In genomic region chr9:37107701-37108100, GRCh38 we compare ENCODE assay signal across 24 cellular contexts. TPM values are rescaled to one million over a fixed set of nuclear protein-coding genes. Genes with fewer than 3 reads are reported as not detected.
A peak's percentile ranks its signal among the peaks of the same experiment; 100 is the strongest.
DNase-seq lines count a peak whose midpoint lies in the region; ATAC-seq and TF ChIP-seq lines count a peak whose summit lies in the region.
"Had no signal": no experiment of that assay in that cellular context is flagged by ENCODE, and none has a peak within 500 bp of the region (broad histone marks: within the 10 kb centered on the region; RNA-seq: fewer than 3 reads in every experiment).

No MANE protein-coding gene starts in this region.

- no peak for DNase-seq in activated CD8-positive, alpha-beta memory T cell treated with anti-CD3 and anti-CD28 coated beads, Interleukin-2, amount 10 ng/mL, durations not matched to agents 7 days and 5 days
- no peak for DNase-seq in activated CD8-positive, alpha-beta memory T cell treated with anti-CD3 and anti-CD28 coated beads, Interleukin-2, amount 50 U/mL, for 4 hours
- DNase-seq in GM23338 (ENCODE audit: low spot score) (no peak), osteocyte (ENCODE audit: extremely low spot score, unreplicated experiment) (no peak)
- no peak for DNase-seq in activated CD8-positive, alpha-beta T cell treated with anti-CD3 and anti-CD28 coated beads for 36 hours
- DNase-seq: amniotic stem cell; brain microvascular endothelial cell; Caco-2; effector CD4-positive, alpha-beta T cell; H7; islet precursor cell; KBM-7; left ventricle myocardium inferior; NCI-H1417; NCI-H774; nucleus accumbens; SJCRH30 had no signal

- no peaks in the 10 kb centered on the region for H3K4me1 ChIP-seq in GM23338 (ENCODE audit: insufficient read depth)
- H3K4me1 ChIP-seq: A549, Caco-2, left ventricle myocardium inferior, SJCRH30, vagina had no signal

- no peak overlapping the region for H3K4me2 ChIP-seq in GM23338
- H3K4me2 ChIP-seq: A549 had no signal

- no peaks in the 10 kb centered on the region for H3K79me2 ChIP-seq in GM23338 (replicated peaks; ENCODE audit: insufficient read depth)

- H3K4me3 Mint-ChIP-seq in activated CD8-positive, alpha-beta memory T cell treated with anti-CD3 and anti-CD28 coated beads, Interleukin-2, amount 10 ng/mL, durations not matched to agents 7 days and 5 days, result no peak overlapping the region
- H3K4me3 Mint-ChIP-seq in GM23338, result no peak overlapping the region
- no peak overlapping the region for H3K4me3 Mint-ChIP-seq in activated CD8-positive, alpha-beta T cell treated with anti-CD3 and anti-CD28 coated beads for 36 hours
- H3K4me3 Mint-ChIP-seq in stimulated activated memory B cell treated with anti-CD40 and anti-IgM and Interleukin-4, amounts not matched to agents 10 μg/mL and 1 μg/mL and 100 μg/mL, for 72 hours, result no peak overlapping the region
- H3K4me3 Mint-ChIP-seq in osteocyte (ENCODE audit: unreplicated experiment), result no peak overlapping the region
- H3K4me3 Mint-ChIP-seq: stimulated activated naive CD8-positive, alpha-beta T cell treated with anti-CD3 and anti-CD28 coated beads, Interleukin-15, Interleukin-2, amounts not matched to agents 100 ng/mL and 50 ng/mL, for 24 hours had no signal

- H3K36me3 Mint-ChIP-seq in activated CD8-positive, alpha-beta memory T cell treated with anti-CD3 and anti-CD28 coated beads, Interleukin-2, amount 10 ng/mL, durations not matched to agents 7 days and 5 days, result peaks cover 8% of the 10 kb centered on the region
- H3K36me3 Mint-ChIP-seq in GM23338 (ENCODE audit: low read depth), result 0 out of 3 replicates have a peak, but pooled peaks cover 3% of the 10 kb centered on the region
- H3K36me3 Mint-ChIP-seq in activated CD8-positive, alpha-beta T cell treated with anti-CD3 and anti-CD28 coated beads for 36 hours (ENCODE audit: low read depth), result peaks cover 4% of the 10 kb centered on the region
- H3K36me3 Mint-ChIP-seq in stimulated activated memory B cell treated with anti-CD40 and anti-IgM and Interleukin-4, amounts not matched to agents 10 μg/mL and 1 μg/mL and 100 μg/mL, for 72 hours, result no peaks in the 10 kb centered on the region
- no peaks in the 10 kb centered on the region for H3K36me3 Mint-ChIP-seq in osteocyte (ENCODE audit: unreplicated experiment)

- no peak for ATAC-seq in activated CD8-positive, alpha-beta memory T cell treated with anti-CD3 and anti-CD28 coated beads, Interleukin-2, amount 10 ng/mL, durations not matched to agents 7 days and 5 days
- ATAC-seq in GM23338, result no peak
- ATAC-seq in activated CD8-positive, alpha-beta T cell treated with anti-CD3 and anti-CD28 coated beads for 36 hours, result peak; percentile 39
- no peak for ATAC-seq in stimulated activated memory B cell treated with anti-CD40 and anti-IgM and Interleukin-4, amounts not matched to agents 10 μg/mL and 1 μg/mL and 100 μg/mL, for 72 hours
- no peak for ATAC-seq in activated CD4-positive, CD25-positive, alpha-beta regulatory T cell treated with anti-CD3 and anti-CD28 coated beads, Interleukin-2, amount 50 U/mL, for 24 hours
- no peak for ATAC-seq in HG02798 (IDR thresholded peaks at IDR 0.05; ENCODE audit: poor library complexity, unreplicated experiment)
- ATAC-seq: A549 had no signal

- H3K27me3 Mint-ChIP-seq in activated CD8-positive, alpha-beta memory T cell treated with anti-CD3 and anti-CD28 coated beads, Interleukin-2, amount 10 ng/mL, durations not matched to agents 7 days and 5 days, result peaks cover 6% of the 10 kb centered on the region
- H3K27me3 Mint-ChIP-seq in GM23338 (ENCODE audit: insufficient read depth, low read depth, poor library complexity) (peaks cover 2% of the 10 kb centered on the region), osteocyte (ENCODE audit: unreplicated experiment) (peaks cover 33% of the 10 kb centered on the region)
- H3K27me3 Mint-ChIP-seq in activated CD8-positive, alpha-beta T cell treated with anti-CD3 and anti-CD28 coated beads for 36 hours, result peaks cover 2% of the 10 kb centered on the region
- H3K27me3 Mint-ChIP-seq in stimulated activated memory B cell treated with anti-CD40 and anti-IgM and Interleukin-4, amounts not matched to agents 10 μg/mL and 1 μg/mL and 100 μg/mL, for 72 hours, result no peaks in the 10 kb centered on the region
- H3K27me3 Mint-ChIP-seq: stimulated activated naive CD8-positive, alpha-beta T cell treated with anti-CD3 and anti-CD28 coated beads, Interleukin-15, Interleukin-2, amounts not matched to agents 100 ng/mL and 50 ng/mL, for 24 hours had no signal

- peaks cover 21% of the 10 kb centered on the region for H3K4me1 Mint-ChIP-seq in activated CD8-positive, alpha-beta memory T cell treated with anti-CD3 and anti-CD28 coated beads, Interleukin-2, amount 10 ng/mL, durations not matched to agents 7 days and 5 days
- H3K4me1 Mint-ChIP-seq in GM23338 (peaks cover 2% of the 10 kb centered on the region; the same call in 1 of the 3 replicates), osteocyte (ENCODE audit: unreplicated experiment) (peaks cover 2% of the 10 kb centered on the region)
- peaks cover 24% of the 10 kb centered on the region for H3K4me1 Mint-ChIP-seq in activated CD8-positive, alpha-beta T cell treated with anti-CD3 and anti-CD28 coated beads for 36 hours (ENCODE audit: low read depth)
- H3K4me1 Mint-ChIP-seq in stimulated activated memory B cell treated with anti-CD40 and anti-IgM and Interleukin-4, amounts not matched to agents 10 μg/mL and 1 μg/mL and 100 μg/mL, for 72 hours, result peaks cover 23% of the 10 kb centered on the region

- H3K4me3 ChIP-seq in GM23338, result no peak overlapping the region
- H3K4me3 ChIP-seq: A549, left ventricle myocardium inferior, SJCRH30, vagina had no signal

- H3K9me3 Mint-ChIP-seq in activated CD8-positive, alpha-beta memory T cell treated with anti-CD3 and anti-CD28 coated beads, Interleukin-2, amount 10 ng/mL, durations not matched to agents 7 days and 5 days (ENCODE audit: low read depth), result peaks cover 6% of the 10 kb centered on the region
- peaks cover 5% of the 10 kb centered on the region; the same call in 2 of the 3 replicates for H3K9me3 Mint-ChIP-seq in GM23338
- peaks cover 6% of the 10 kb centered on the region for H3K9me3 Mint-ChIP-seq in activated CD8-positive, alpha-beta T cell treated with anti-CD3 and anti-CD28 coated beads for 36 hours
- peaks cover 3% of the 10 kb centered on the region for H3K9me3 Mint-ChIP-seq in stimulated activated memory B cell treated with anti-CD40 and anti-IgM and Interleukin-4, amounts not matched to agents 10 μg/mL and 1 μg/mL and 100 μg/mL, for 72 hours
- H3K9me3 Mint-ChIP-seq in osteocyte (ENCODE audit: unreplicated experiment), result peaks cover 5% of the 10 kb centered on the region

- H3F3A ChIP-seq in GM23338 (replicated peaks; ENCODE audit: low read depth), result no peaks in the 10 kb centered on the region

- intact Hi-C loops in activated CD8-positive, alpha-beta T cell treated with anti-CD3 and anti-CD28 coated beads for 36 hours (cut with micrococcal nuclease), result no loop called here

- H3K27ac Mint-ChIP-seq in activated CD8-positive, alpha-beta memory T cell treated with anti-CD3 and anti-CD28 coated beads, Interleukin-2, amount 10 ng/mL, durations not matched to agents 7 days and 5 days, result peak overlapping the region; percentile 45
- H3K27ac Mint-ChIP-seq in GM23338 (no peak overlapping the region), osteocyte (ENCODE audit: unreplicated experiment) (no peak overlapping the region)
- no peak overlapping the region for H3K27ac Mint-ChIP-seq in activated CD8-positive, alpha-beta T cell treated with anti-CD3 and anti-CD28 coated beads for 36 hours
- H3K27ac Mint-ChIP-seq in stimulated activated memory B cell treated with anti-CD40 and anti-IgM and Interleukin-4, amounts not matched to agents 10 μg/mL and 1 μg/mL and 100 μg/mL, for 72 hours, result peak overlapping the region; percentile 20
- H3K27ac Mint-ChIP-seq: stimulated activated naive CD8-positive, alpha-beta T cell treated with anti-CD3 and anti-CD28 coated beads, Interleukin-15, Interleukin-2, amounts not matched to agents 100 ng/mL and 50 ng/mL, for 24 hours had no signal

- H3K36me3 ChIP-seq in GM23338 (ENCODE audit: insufficient read depth), result no peaks in the 10 kb centered on the region
- H3K36me3 ChIP-seq: brain microvascular endothelial cell, left ventricle myocardium inferior, SJCRH30, vagina had no signal

- TF ChIP-seq CTCF in GM23338 (conservative IDR thresholded peaks at IDR 0.05; ENCODE audit: low read depth in 2 of 2) (no peak), osteocyte (IDR thresholded peaks at IDR 0.05) (no peak)
- TF ChIP-seq CTCF in activated CD8-positive, alpha-beta T cell treated with anti-CD3 and anti-CD28 coated beads for 36 hours (IDR thresholded peaks at IDR 0.05), result no peak

- no peaks in the 10 kb centered on the region for H4K20me1 ChIP-seq in GM23338 (replicated peaks; ENCODE audit: insufficient read depth)

- no peaks in the 10 kb centered on the region for H3K27me3 ChIP-seq in GM23338 (ENCODE audit: insufficient read depth)
- H3K27me3 ChIP-seq: brain microvascular endothelial cell, SJCRH30, vagina had no signal

- CTCF ChIA-PET in activated CD8-positive, alpha-beta memory T cell treated with anti-CD3 and anti-CD28 coated beads, Interleukin-2, amount 10 ng/mL, durations not matched to agents 7 days and 5 days (lab: Charles Lee), result interaction anchor here (0.6 kb wide), 1 partner anchor 11 kb away, joined by 3 read pairs; no protein-coding TSS in a partner anchor
- CTCF ChIA-PET in activated CD8-positive, alpha-beta T cell treated with anti-CD3 and anti-CD28 coated beads for 36 hours (lab: Charles Lee), result interaction anchor here (0.8 kb wide), 1 partner anchor 17 kb away, joined by 3 read pairs; no protein-coding TSS in a partner anchor

- POLR2A ChIA-PET in activated CD8-positive, alpha-beta T cell treated with anti-CD3 and anti-CD28 coated beads for 36 hours (lab: Charles Lee), result interaction anchor here (1.1 kb wide), 1 partner anchor 12 kb away, joined by 3 read pairs; no protein-coding TSS in a partner anchor

- H2AFZ ChIP-seq in GM23338, result peak overlapping the region; percentile 14; the same call in 1 of the 2 replicates

- H3K9me2 ChIP-seq in GM23338 (ENCODE audit: insufficient read depth), result 0 out of 2 replicates have a peak, but pooled peaks cover 10% of the 10 kb centered on the region

- H3K27ac ChIP-seq in GM23338 (ENCODE audit: low read depth), result no peak overlapping the region
- H3K27ac ChIP-seq: A549, brain microvascular endothelial cell, epithelial cell of prostate, left ventricle myocardium inferior, SJCRH30, vagina had no signal

RNA-seq across cellular contexts. Expression of gene ZCCHC7, which starts 12.7 kb away (rescaled TPM):
- 10 to 100 TPM; 20.1 to 20.6 TPM for total RNA-seq in activated CD8-positive, alpha-beta memory T cell treated with anti-CD3 and anti-CD28 coated beads, Interleukin-2, amount 10 ng/mL, durations not matched to agents 7 days and 5 days
- total RNA-seq in GM23338 (2014; rRNA removed; shearing (Covaris generic)), result 26.7 and 29.8 TPM in 2 replicates
- 34.3 and 38.8 TPM in 2 replicates for polyA plus RNA-seq in GM23338 (2016; fragmentation: Nextera tagmentation; extraction: Ambion mirVana)
- 10 to 100 TPM; 32.9 to 37.0 TPM for total RNA-seq in activated CD8-positive, alpha-beta T cell treated with anti-CD3 and anti-CD28 coated beads for 36 hours
- 22.8 and 27.1 TPM in 2 replicates for total RNA-seq in osteocyte

Comparison
In these comparisons a context has a peak if more than half of its experiments do, and no peak if none do; other contexts are left out.
1. H3K27ac Mint-ChIP-seq: peak in activated CD8-positive, alpha-beta memory T cell treated with anti-CD3 and anti-CD28 coated beads, Interleukin-2, amount 10 ng/mL, durations not matched to agents 7 days and 5 days (single experiment) and stimulated activated memory B cell treated with anti-CD40 and anti-IgM and Interleukin-4, amounts not matched to agents 10 μg/mL and 1 μg/mL and 100 μg/mL, for 72 hours (single experiment); none in GM23338 (single experiment), activated CD8-positive, alpha-beta T cell treated with anti-CD3 and anti-CD28 coated beads for 36 hours (single experiment) and osteocyte (single experiment).